In genomic region chr12:7612851-7613250, GRCh38 we compare ENCODE assay signal across 25 cellular contexts. TPM values are rescaled to one million over a fixed set of nuclear protein-coding genes. Genes with fewer than 3 reads are reported as not detected.
"Had no signal": no experiment of that assay in that cellular context is flagged by ENCODE, and none has a peak within 500 bp of the region (broad histone marks: within the 10 kb centered on the region; RNA-seq: fewer than 3 reads in every experiment).

No MANE protein-coding gene starts in this region.

- ATAC-seq: activated CD4-positive, alpha-beta T cell treated with anti-CD3 and anti-CD28 coated beads for 36 hours; activated T-helper 17 cell treated with anti-CD3 and anti-CD28 coated beads, Interleukin-2, amount 50 U/mL, for 72 hours; effector memory CD8-positive, alpha-beta T cell; pancreas; right cardiac atrium; stimulated activated naive CD8-positive, alpha-beta T cell treated with anti-CD3 and anti-CD28 coated beads, Interleukin-15, Interleukin-2, amounts not matched to agents 100 U/mL and 50 U/mL, for 24 hours had no signal

- H3K27ac ChIP-seq: dorsolateral prefrontal cortex, esophagus muscularis mucosa, pancreas, thyroid gland had no signal

- H3K4me3 ChIP-seq: dorsolateral prefrontal cortex, esophagus muscularis mucosa, pancreas, thyroid gland had no signal

- H3K9me3 ChIP-seq: esophagus muscularis mucosa, pancreas, thyroid gland had no signal

- H3K27me3 ChIP-seq: dorsolateral prefrontal cortex, esophagus muscularis mucosa, pancreas, thyroid gland had no signal

- H3K36me3 ChIP-seq: esophagus muscularis mucosa, pancreas, thyroid gland had no signal

- H3K4me1 ChIP-seq: esophagus muscularis mucosa, pancreas, thyroid gland had no signal

- DNase-seq: activated B cell treated with CpG ODN at 0.5 μM for 24 hours; activated CD4-positive, alpha-beta T cell treated with anti-CD3 and anti-CD28 coated beads for 36 hours; activated CD4-positive, alpha-beta T cell treated with anti-CD3 and anti-CD28 coated beads, Interleukin-2, amount 50 U/mL, for 4 hours; activated CD8-positive, alpha-beta memory T cell treated with anti-CD3 and anti-CD28 coated beads for 24 hours; activated CD8-positive, alpha-beta memory T cell treated with anti-CD3 and anti-CD28 coated beads, Interleukin-2, amount 50 U/mL, for 4 hours; activated naive CD4-positive, alpha-beta T cell treated with Interleukin-2 at 50 U/mL for 16 hours; activated naive CD8-positive, alpha-beta T cell treated with anti-CD3 and anti-CD28 coated beads for 36 hours; activated T-cell treated with anti-CD3 and anti-CD28 coated beads, Interleukin-2, amount 50 U/mL, for 24 hours; dorsolateral prefrontal cortex; effector memory CD8-positive, alpha-beta T cell; hypothalamus; pancreas; right cardiac atrium; stimulated activated CD4-positive, alpha-beta T cell treated with anti-CD3 and anti-CD28 coated beads, Interleukin-4, amount 100 ng/mL, for 4 hours; stimulated activated naive CD8-positive, alpha-beta T cell treated with anti-CD3 and anti-CD28 coated beads, Interleukin-15, Interleukin-2, amounts not matched to agents 100 U/mL and 50 U/mL, for 24 hours; thyroid gland had no signal

RNA-seq across cellular contexts. Expression of gene APOBEC1, which starts 52.9 kb away (rescaled TPM):
- total RNA-seq: activated B cell treated with CpG ODN at 0.5 μM for 24 hours; activated CD4-positive, alpha-beta T cell treated with anti-CD3 and anti-CD28 coated beads for 36 hours; activated naive CD8-positive, alpha-beta T cell treated with anti-CD3 and anti-CD28 coated beads for 36 hours; activated T-helper 17 cell treated with anti-CD3 and anti-CD28 coated beads, Interleukin-2, amount 50 U/mL, for 72 hours; astrocyte; dorsolateral prefrontal cortex; endothelial cell of umbilical vein; esophagus muscularis mucosa; frontal cortex; liver; pulmonary artery endothelial cell; right cardiac atrium; subcutaneous adipose tissue; thyroid gland; urinary bladder had no signal
